ENCODE assay signal across 13 cellular contexts in genomic region chr17:48046296-48046695, GRCh38. TPM values are rescaled to one million over a fixed set of nuclear protein-coding genes. Genes with fewer than 3 reads are reported as not detected.
A peak's percentile ranks its signal among the peaks of the same experiment; 100 is the strongest.
DNase-seq lines count a peak whose midpoint lies in the region; ATAC-seq and TF ChIP-seq lines count a peak whose summit lies in the region.
"Had no signal": no experiment of that assay in that cellular context is flagged by ENCODE, and none has a peak within 500 bp of the region (broad histone marks: within the 10 kb centered on the region; RNA-seq: fewer than 3 reads in every experiment).

No MANE protein-coding gene starts in this region.

- H3K27ac ChIP-seq in CD4-positive, CD25-positive, alpha-beta regulatory T cell (ENCODE audit: insufficient read depth, low read length, poor library complexity, severe bottlenecking) = no peak overlapping the region

- in situ Hi-C loops in astrocyte of the cerebellum (cut with HindIII; ENCODE audit: low sequenced_read_pairs) = no loop called here

- H3K36me3 ChIP-seq in CD4-positive, CD25-positive, alpha-beta regulatory T cell (ENCODE audit: control insufficient read depth, insufficient read depth, low read length) = peaks cover 8% of the 10 kb centered on the region

- no peak for TF ChIP-seq CTCF in astrocyte of the cerebellum (IDR thresholded peaks at IDR 0.05; ENCODE audit: low read depth, low read length, missing control alignments)

- H3K27ac Mint-ChIP-seq in CD4-positive, CD25-positive, alpha-beta regulatory T cell = peak overlapping the region; percentile 20 to 80 (median 54)
- H3K27ac Mint-ChIP-seq in IgD-negative memory B cell = peak overlapping the region in 2 of 3 donors; percentile 61 to 92
- H3K27ac Mint-ChIP-seq in natural killer cell treated with Interleukin-12 subunit alpha and Interleukin-12 subunit beta and Interleukin-15 and Interleukin-18, amount 100 ng/mL, for 72 hours = peak overlapping the region; percentile 90 to 95

- peak overlapping the region; percentile 45 to 94 (median 94) for H3K4me3 Mint-ChIP-seq in CD4-positive, CD25-positive, alpha-beta regulatory T cell
- peak overlapping the region; percentile 48 to 98 (median 94) for H3K4me3 Mint-ChIP-seq in IgD-negative memory B cell
- H3K4me3 Mint-ChIP-seq in natural killer cell treated with Interleukin-12 subunit alpha and Interleukin-12 subunit beta and Interleukin-15 and Interleukin-18, amount 100 ng/mL, for 72 hours = peak overlapping the region; percentile 81

- no peak for DNase-seq in CD4-positive, CD25-positive, alpha-beta regulatory T cell
- DNase-seq in astrocyte of the cerebellum (ENCODE audit: low read depth) (no peak), CD1c-positive myeloid dendritic cell (ENCODE audit: extremely low spot score) (no peak), NCI-H524 treated with DMSO at 0.1 percent for 48 hours (lab: John Stamatoyannopoulos, UW) (no peak), AML-193 (lab: John Stamatoyannopoulos, UW) (no peak)
- DNase-seq in natural killer cell treated with Interleukin-12 subunit alpha and Interleukin-12 subunit beta and Interleukin-15 and Interleukin-18, amount 100 ng/mL, for 72 hours (ENCODE audit: low spot score) = no peak
- DNase-seq: aorta, foreskin melanocyte, naive B cell, NCI-H2081, T-helper 9 cell had no signal

- ATAC-seq in CD4-positive, CD25-positive, alpha-beta regulatory T cell (ENCODE audit: low read depth in 2 of 2) = no peak
- ATAC-seq in natural killer cell treated with Interleukin-12 subunit alpha and Interleukin-12 subunit beta and Interleukin-15 and Interleukin-18, amount 100 ng/mL, for 72 hours = no peak
- no peak for ATAC-seq in GM18870 (IDR thresholded peaks at IDR 0.05; ENCODE audit: unreplicated experiment)

- H3K27me3 ChIP-seq in CD4-positive, CD25-positive, alpha-beta regulatory T cell (ENCODE audit: control insufficient read depth, insufficient read depth, low read length) = no peaks in the 10 kb centered on the region

- peaks cover 31% of the 10 kb centered on the region for H3K4me1 ChIP-seq in CD4-positive, CD25-positive, alpha-beta regulatory T cell (ENCODE audit: control insufficient read depth, insufficient read depth, low read length, poor library complexity, severe bottlenecking)

- peaks cover 18 to 47% (median 32%) of the 10 kb centered on the region in 4 donors for H3K4me1 Mint-ChIP-seq in CD4-positive, CD25-positive, alpha-beta regulatory T cell
- peaks cover 15 to 32% (median 24%) of the 10 kb centered on the region in 3 donors for H3K4me1 Mint-ChIP-seq in IgD-negative memory B cell
- peaks cover 35 to 43% of the 10 kb centered on the region in 2 donors for H3K4me1 Mint-ChIP-seq in natural killer cell treated with Interleukin-12 subunit alpha and Interleukin-12 subunit beta and Interleukin-15 and Interleukin-18, amount 100 ng/mL, for 72 hours (ENCODE audit: low read depth in 2 of 2)

- H3K9me3 Mint-ChIP-seq in CD4-positive, CD25-positive, alpha-beta regulatory T cell = no peaks in the 10 kb centered on the region
- H3K9me3 Mint-ChIP-seq in IgD-negative memory B cell = no peaks in the 10 kb centered on the region
- H3K9me3 Mint-ChIP-seq in natural killer cell treated with Interleukin-12 subunit alpha and Interleukin-12 subunit beta and Interleukin-15 and Interleukin-18, amount 100 ng/mL, for 72 hours = no peaks in the 10 kb centered on the region
- H3K9me3 Mint-ChIP-seq: naive B cell had no signal

- peaks cover 15% of the 10 kb centered on the region for H3K27me3 Mint-ChIP-seq in CD4-positive, CD25-positive, alpha-beta regulatory T cell
- no peaks in the 10 kb centered on the region for H3K27me3 Mint-ChIP-seq in IgD-negative memory B cell
- peaks cover 0 to 2% of the 10 kb centered on the region in 2 donors for H3K27me3 Mint-ChIP-seq in natural killer cell treated with Interleukin-12 subunit alpha and Interleukin-12 subunit beta and Interleukin-15 and Interleukin-18, amount 100 ng/mL, for 72 hours
- H3K27me3 Mint-ChIP-seq: naive B cell had no signal

- H3K9me3 ChIP-seq in CD4-positive, CD25-positive, alpha-beta regulatory T cell (ENCODE audit: control insufficient read depth in 2 of 2, low read length in 2 of 2) = no peaks in the 10 kb centered on the region

- H3K36me3 Mint-ChIP-seq in CD4-positive, CD25-positive, alpha-beta regulatory T cell = peaks cover 7% of the 10 kb centered on the region
- H3K36me3 Mint-ChIP-seq in IgD-negative memory B cell = peaks cover 2% of the 10 kb centered on the region
- peaks cover 17% of the 10 kb centered on the region for H3K36me3 Mint-ChIP-seq in natural killer cell treated with Interleukin-12 subunit alpha and Interleukin-12 subunit beta and Interleukin-15 and Interleukin-18, amount 100 ng/mL, for 72 hours
- H3K36me3 Mint-ChIP-seq: naive B cell had no signal

- H3K4me3 ChIP-seq in CD4-positive, CD25-positive, alpha-beta regulatory T cell (ENCODE audit: low read depth, low read length) = peak overlapping the region; percentile 88
- peak overlapping the region; percentile 74 for H3K4me3 ChIP-seq in astrocyte of the cerebellum (ENCODE audit: low read depth, low read length)

RNA-seq across cellular contexts. Expression of gene NFE2L1, which starts 1.9 kb away (rescaled TPM):
- total RNA-seq in CD4-positive, CD25-positive, alpha-beta regulatory T cell = 41.0 TPM
- 1 to 10 TPM; 6.7 to 9.9 (median 7.3) TPM for polyA plus RNA-seq in CD4-positive, CD25-positive, alpha-beta regulatory T cell
- polyA plus RNA-seq in IgD-negative memory B cell = 20.5 TPM
- total RNA-seq in natural killer cell treated with Interleukin-12 subunit alpha and Interleukin-12 subunit beta and Interleukin-15 and Interleukin-18, amount 100 ng/mL, for 72 hours = 100 to 1,000 TPM; 103 to 153 TPM

RNA-seq across cellular contexts. Expression of gene COPZ2, which starts 8.7 kb away (rescaled TPM):
- 0.59 TPM for total RNA-seq in CD4-positive, CD25-positive, alpha-beta regulatory T cell
- 1 to 10 TPM in 3 of 4 donors, under 1 TPM in 1; 0.55 to 4.1 (median 2.6) TPM for polyA plus RNA-seq in CD4-positive, CD25-positive, alpha-beta regulatory T cell
- 1.7 TPM for polyA plus RNA-seq in IgD-negative memory B cell
- 10 to 100 TPM; 14.9 to 32.9 TPM for total RNA-seq in natural killer cell treated with Interleukin-12 subunit alpha and Interleukin-12 subunit beta and Interleukin-15 and Interleukin-18, amount 100 ng/mL, for 72 hours

RNA-seq across cellular contexts. Expression of gene CBX1, which starts 55.0 kb away (rescaled TPM):
- total RNA-seq in CD4-positive, CD25-positive, alpha-beta regulatory T cell = 19.0 TPM
- polyA plus RNA-seq in CD4-positive, CD25-positive, alpha-beta regulatory T cell = 10 to 100 TPM; 13.9 to 22.7 (median 15.5) TPM
- 19.8 TPM for polyA plus RNA-seq in IgD-negative memory B cell
- total RNA-seq in natural killer cell treated with Interleukin-12 subunit alpha and Interleukin-12 subunit beta and Interleukin-15 and Interleukin-18, amount 100 ng/mL, for 72 hours = 10 to 100 TPM; 51.8 to 58.5 TPM
